In genomic region chr1:42847111-42847580, GRCh38 we compare ENCODE assay signal across 8 cellular contexts. TPM values are rescaled to one million over a fixed set of nuclear protein-coding genes. Genes with fewer than 3 reads are reported as not detected.
DNase-seq lines count a peak whose midpoint lies in the region; ATAC-seq, FAIRE-seq and TF ChIP-seq lines count a peak whose summit lies in the region.

No MANE protein-coding gene starts in this region.

- peak overlapping the region; percentile 75 to 90 for H3K4me3 ChIP-seq in kidney (ENCODE audit: low read length in 2 of 2)
- peak overlapping the region; percentile 68 for H3K4me3 ChIP-seq in thymus (ENCODE audit: low read length)

- ATAC-seq in activated naive CD4-positive, alpha-beta T cell treated with anti-CD3 and anti-CD28 coated beads, Interleukin-2, amount 50 U/mL, for 72 hours: no peak
- ATAC-seq in sciatic nerve (no peak), GM18873 (IDR thresholded peaks at IDR 0.05; ENCODE audit: low FRiP score, unreplicated experiment) (no peak)

- H3K36me3 Mint-ChIP-seq in activated naive CD4-positive, alpha-beta T cell treated with anti-CD3 and anti-CD28 coated beads for 36 hours (ENCODE audit: low read depth): peaks cover 33% of the 10 kb centered on the region
- peaks cover 48 to 62% of the 10 kb centered on the region in 2 donors for H3K36me3 Mint-ChIP-seq in activated naive CD4-positive, alpha-beta T cell treated with anti-CD3 and anti-CD28 coated beads, Interleukin-2, amount 50 U/mL, for 72 hours

- intact Hi-C loops in activated naive CD4-positive, alpha-beta T cell treated with anti-CD3 and anti-CD28 coated beads for 36 hours (cut with micrococcal nuclease): loop anchor here (2.0 to 10.0 kb wide), 4 partner anchors 110 to 382 kb away; partner anchors contain the start of genes CCDC30, PPIH, SLC2A1 and YBX1
- intact Hi-C loops in kidney (cut with DNase I) (no loop called here), sciatic nerve (cut with DNase I) (no loop called here)

- TF ChIP-seq CTCF in kidney (IDR thresholded peaks at IDR 0.05; ENCODE audit: borderline replicate concordance, extremely low read depth, insufficient read depth): no peak

- H3K36me3 ChIP-seq in kidney (ENCODE audit: control insufficient read depth in 1 of 2, insufficient read depth in 2 of 2, low read length in 2 of 2): peaks cover 12 to 13% of the 10 kb centered on the region in 2 donors
- H3K36me3 ChIP-seq in thymus (ENCODE audit: control insufficient read depth, insufficient read depth): peaks cover 16% of the 10 kb centered on the region

- H3K9me3 ChIP-seq in kidney (ENCODE audit: control insufficient read depth in 1 of 2, low read length in 2 of 2): no peaks in the 10 kb centered on the region
- no peaks in the 10 kb centered on the region for H3K9me3 ChIP-seq in thymus (ENCODE audit: control insufficient read depth)

- H3K27me3 ChIP-seq in thymus (ENCODE audit: control insufficient read depth, insufficient read depth): no peaks in the 10 kb centered on the region

- no peaks in the 10 kb centered on the region for H3K27me3 Mint-ChIP-seq in activated naive CD4-positive, alpha-beta T cell treated with anti-CD3 and anti-CD28 coated beads for 36 hours (ENCODE audit: low read depth)

- no peak for FAIRE-seq in kidney (lab: Jason Lieb, UNC)

- 9% methylated on average over 6 of the region's 6 CpGs for WGBS in thymus

- CTCF ChIA-PET in activated naive CD4-positive, alpha-beta T cell treated with anti-CD3 and anti-CD28 coated beads for 36 hours (lab: Charles Lee): interaction anchor here (0.6 to 2.8 kb wide), 10 partner anchors 9 to 226 kb away, joined by 3 to 10 read pairs (median 3); partner anchors contain the start of genes ERMAP and SVBP

- H3K9ac ChIP-seq in kidney (ENCODE audit: low read length in 2 of 2): peak overlapping the region; percentile 81 to 84

- H3K4me1 ChIP-seq in kidney (ENCODE audit: control insufficient read depth in 1 of 2, insufficient read depth in 1 of 2, low read depth in 1 of 2, low read length in 2 of 2) (peaks cover 6 to 9% of the 10 kb centered on the region in 2 donors), thymus (ENCODE audit: control insufficient read depth, insufficient read depth, low read length) (peaks cover 18% of the 10 kb centered on the region)

- H3K9me3 Mint-ChIP-seq in activated naive CD4-positive, alpha-beta T cell treated with anti-CD3 and anti-CD28 coated beads for 36 hours: peaks cover 12% of the 10 kb centered on the region
- H3K9me3 Mint-ChIP-seq in activated naive CD4-positive, alpha-beta T cell treated with anti-CD3 and anti-CD28 coated beads, Interleukin-2, amount 50 U/mL, for 72 hours: peaks cover 9 to 10% of the 10 kb centered on the region in 2 donors

- H3K27ac Mint-ChIP-seq in activated naive CD4-positive, alpha-beta T cell treated with anti-CD3 and anti-CD28 coated beads for 36 hours: peak overlapping the region; percentile 68
- peak overlapping the region; percentile 41 to 90 for H3K27ac Mint-ChIP-seq in activated naive CD4-positive, alpha-beta T cell treated with anti-CD3 and anti-CD28 coated beads, Interleukin-2, amount 50 U/mL, for 72 hours

- H3K27ac ChIP-seq in kidney (ENCODE audit: low read depth in 2 of 2, low read length in 2 of 2): no peak overlapping the region
- H3K27ac ChIP-seq in thymus (ENCODE audit: low read depth): peak overlapping the region; percentile 58

- H3K4me1 Mint-ChIP-seq in activated naive CD4-positive, alpha-beta T cell treated with anti-CD3 and anti-CD28 coated beads for 36 hours (ENCODE audit: low read depth): peaks cover 28% of the 10 kb centered on the region

- peak overlapping the region; percentile 82 for H3K4me3 Mint-ChIP-seq in activated naive CD4-positive, alpha-beta T cell treated with anti-CD3 and anti-CD28 coated beads for 36 hours

- DNase-seq in activated naive CD4-positive, alpha-beta T cell treated with anti-CD3 and anti-CD28 coated beads for 36 hours: no peak
- no peak for DNase-seq in activated naive CD4-positive, alpha-beta T cell treated with Interleukin-2 at 50 U/mL for 16 hours
- DNase-seq in activated naive CD4-positive, alpha-beta T cell treated with anti-CD3 and anti-CD28 coated beads, Interleukin-2, amount 50 U/mL, for 72 hours (ENCODE audit: low spot score in 2 of 2): peak in 1 of 2 donors; percentile 7
- DNase-seq in kidney (no peak), NCI-H2227 treated with DMSO at 0.1 percent for 48 hours (lab: John Stamatoyannopoulos, UW) (no peak), sciatic nerve (ENCODE audit: low spot score) (no peak)

RNA-seq across cellular contexts. Expression of gene ZNF691, which starts 0.7 kb away (rescaled TPM):
- total RNA-seq in activated naive CD4-positive, alpha-beta T cell treated with anti-CD3 and anti-CD28 coated beads for 36 hours: 1 to 10 TPM; 4.6 to 5.3 TPM
- 1 to 10 TPM; 6.3 to 9.8 TPM for total RNA-seq in activated naive CD4-positive, alpha-beta T cell treated with anti-CD3 and anti-CD28 coated beads, Interleukin-2, amount 50 U/mL, for 72 hours
- 11.7 TPM for total RNA-seq in kidney
- polyA plus RNA-seq in kidney (ENCODE audit: insufficient read depth, low read depth, low replicate concordance): 17.3 TPM
- polyA plus RNA-seq in thymus: 18.7 TPM
- 9.7 TPM for total RNA-seq in sciatic nerve

RNA-seq across cellular contexts. Expression of gene SVBP, which starts 29.9 kb away (rescaled TPM):
- total RNA-seq in activated naive CD4-positive, alpha-beta T cell treated with anti-CD3 and anti-CD28 coated beads for 36 hours: 10 to 100 TPM; 16.4 to 17.0 TPM
- total RNA-seq in activated naive CD4-positive, alpha-beta T cell treated with anti-CD3 and anti-CD28 coated beads, Interleukin-2, amount 50 U/mL, for 72 hours: 10 to 100 TPM; 15.8 to 30.6 TPM
- total RNA-seq in kidney: 15.5 TPM
- polyA plus RNA-seq in kidney (ENCODE audit: insufficient read depth, low read depth, low replicate concordance): 36.8 TPM
- polyA plus RNA-seq in thymus: 65.1 TPM
- total RNA-seq in sciatic nerve: 36.6 TPM

RNA-seq across cellular contexts. Expression of gene ERMAP, which starts 30.2 kb away (rescaled TPM):
- 1 to 10 TPM; 3.1 TPM for total RNA-seq in activated naive CD4-positive, alpha-beta T cell treated with anti-CD3 and anti-CD28 coated beads for 36 hours
- total RNA-seq in activated naive CD4-positive, alpha-beta T cell treated with anti-CD3 and anti-CD28 coated beads, Interleukin-2, amount 50 U/mL, for 72 hours: 1 to 10 TPM; 4.3 to 5.0 TPM
- total RNA-seq in kidney (13.3 TPM), sciatic nerve (11.2 TPM)
- polyA plus RNA-seq in kidney (ENCODE audit: insufficient read depth, low read depth, low replicate concordance) (5.4 TPM), thymus (5.0 TPM)
